In the genomic region with DNA sequence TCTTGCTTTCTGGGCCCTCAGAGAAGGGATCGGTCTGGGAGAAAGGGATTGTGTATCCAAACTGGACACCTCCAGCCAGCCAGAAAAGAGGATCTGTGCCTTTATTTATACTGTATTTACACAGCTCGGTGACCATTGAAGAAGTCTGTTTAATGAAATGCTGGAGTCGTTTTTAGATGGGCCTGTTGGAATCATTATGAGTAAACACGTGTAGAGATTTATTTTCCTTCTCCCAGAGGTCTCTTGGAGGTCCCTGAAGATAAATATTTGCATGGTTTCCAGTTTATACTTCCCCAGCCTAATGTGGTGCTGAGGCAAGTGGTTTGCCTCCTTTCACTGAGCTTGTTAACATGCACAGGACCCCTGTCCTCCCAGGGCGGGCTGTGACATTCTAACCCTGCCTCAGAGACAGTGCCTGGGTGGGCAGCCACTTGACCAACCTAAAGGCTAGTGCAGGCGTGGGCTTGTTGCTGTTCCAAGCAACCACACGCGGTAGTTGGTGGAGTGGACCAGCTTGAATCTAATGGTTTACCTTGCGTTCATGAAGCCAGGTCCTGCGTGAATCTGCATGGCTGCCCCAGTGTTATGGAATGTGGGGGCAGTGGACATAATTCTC, we compare ENCODE assay signal across 17 cellular contexts.
DNase-seq lines count a peak whose midpoint lies in the region; ATAC-seq and TF ChIP-seq lines count a peak whose summit lies in the region.
"Had no signal": no experiment of that assay in that cellular context is flagged by ENCODE, and none has a peak within 500 bp of the region (broad histone marks: within the 10 kb centered on the region; RNA-seq: fewer than 3 reads in every experiment).

No MANE protein-coding gene starts in this region.

- H3K36me3 ChIP-seq in mucosa of stomach (ENCODE audit: control insufficient read depth, insufficient read depth, low read length) (no peaks in the 10 kb centered on the region), uterus (no peaks in the 10 kb centered on the region)
- H3K36me3 ChIP-seq: right atrium auricular region, thoracic aorta had no signal

- H3K27me3 ChIP-seq in mucosa of stomach (ENCODE audit: control insufficient read depth, insufficient read depth, low read length) (peaks cover 15% of the 10 kb centered on the region), uterus (no peaks in the 10 kb centered on the region)
- H3K27me3 ChIP-seq: right atrium auricular region had no signal

- H3K4me3 ChIP-seq in mucosa of stomach (ENCODE audit: low read length) (no peak overlapping the region), uterus (no peak overlapping the region)
- H3K4me3 ChIP-seq: GM23248, right atrium auricular region, thoracic aorta had no signal

- no peaks in the 10 kb centered on the region for H3K9me3 ChIP-seq in mucosa of stomach (ENCODE audit: control insufficient read depth, low read length)
- H3K9me3 ChIP-seq in uterus = no peaks in the 10 kb centered on the region
- H3K9me3 ChIP-seq: right atrium auricular region, thoracic aorta had no signal

- H3K27ac ChIP-seq in cingulate gyrus (ENCODE audit: low read depth, low read length) (peak overlapping the region; percentile 0), uterus (peak overlapping the region; percentile 75 to 86)
- H3K27ac ChIP-seq: GM23248, right atrium auricular region, thoracic aorta had no signal

- ATAC-seq in HG02763 (IDR thresholded peaks at IDR 0.05; ENCODE audit: unreplicated experiment) = no peak
- ATAC-seq: activated CD4-positive, CD25-positive, alpha-beta regulatory T cell treated with anti-CD3 and anti-CD28 coated beads, Interleukin-2, amount 50 U/mL, for 24 hours; activated naive CD4-positive, alpha-beta T cell treated with anti-CD3 and anti-CD28 coated beads, Interleukin-2, amount 50 U/mL, for 72 hours; left colon had no signal

- TF ChIP-seq POLR2A in uterus (IDR thresholded peaks at IDR 0.05) = no peak

- H3K9ac ChIP-seq in mucosa of stomach (ENCODE audit: low read length) = peak overlapping the region; percentile 12
- H3K9ac ChIP-seq: GM23248 had no signal

- DNase-seq in NCI-H748 (lab: John Stamatoyannopoulos, UW; ENCODE audit: unreplicated experiment) = peak; percentile 92
- DNase-seq in uterus = no peak
- DNase-seq in medulla oblongata (ENCODE audit: extremely low spot score) = no peak
- DNase-seq in COLO668 (lab: John Stamatoyannopoulos, UW; ENCODE audit: unreplicated experiment) = no peak
- DNase-seq: activated T-cell treated with anti-CD3 and anti-CD28 coated beads, Interleukin-2, amount 50 U/mL, for 48 hours; left colon; NCI-H1436; NK-92 treated with Interleukin-12 subunit alpha and Interleukin-12 subunit beta, amount 100 ng/mL, for 24 hours; stimulated activated CD4-positive, alpha-beta T cell treated with anti-CD3 and anti-CD28 coated beads, Interleukin-15, amount 100 ng/mL, for 24 hours had no signal

- TF ChIP-seq CTCF in uterus (IDR thresholded peaks at IDR 0.05) = no peak

- peaks cover 72% of the 10 kb centered on the region for H3K4me1 ChIP-seq in mucosa of stomach (ENCODE audit: control insufficient read depth, insufficient read depth, low read length)
- peaks cover 0 to 5% of the 10 kb centered on the region in 2 donors for H3K4me1 ChIP-seq in uterus

- intact Hi-C loops in uterus (cut with DNase I; ENCODE audit: low total_unique reads) = no loop called here
